In genomic region chr4:158766419-158767044, GRCh38 we compare ENCODE assay signal across 1 cellular context.
TF ChIP-seq lines count a peak whose summit lies in the region.

No MANE protein-coding gene starts in this region.

TF ChIP-seq in IMR-90, 13 proteins besides CTCF, POLR2A, EP300 and RAD21 (continued from another document):
- TF ChIP-seq USF2 (IDR thresholded peaks at IDR 0.05; ENCODE audit: low read depth, low read length) (no peak), MAZ (IDR thresholded peaks at IDR 0.05; ENCODE audit: borderline replicate concordance, low read depth, low read length) (no peak), CHD1 (IDR thresholded peaks at IDR 0.05; ENCODE audit: low read depth, low read length) (no peak), CEBPB (IDR thresholded peaks at IDR 0.05; ENCODE audit: low read depth, low read length) (no peak), SMC3 (IDR thresholded peaks at IDR 0.05; ENCODE audit: low read depth, low read length) (no peak)
